Comparison of ENCODE assay signal across 8 cellular contexts in genomic region chr10:24209421-24209770, GRCh38. TPM values are rescaled to one million over a fixed set of nuclear protein-coding genes. Genes with fewer than 3 reads are reported as not detected.
DNase-seq lines count a peak whose midpoint lies in the region; ATAC-seq, FAIRE-seq and TF ChIP-seq lines count a peak whose summit lies in the region.

No MANE protein-coding gene starts in this region.

- peak overlapping the region; percentile 22 to 50; a peak in 3 of 4 replicates for H3K4me3 ChIP-seq in DND-41 (ENCODE audit: low read depth in 1 of 2, low read length in 2 of 2)
- no peak overlapping the region for H3K4me3 ChIP-seq in KMS-11 (IDR thresholded peaks at IDR 0.05; ENCODE audit: insufficient read depth, low read depth, low read length)
- peak overlapping the region; percentile 57 for H3K4me3 ChIP-seq in brain microvascular endothelial cell (ENCODE audit: low read depth, low read length)
- peak overlapping the region; percentile 10 to 75 (median 52) for H3K4me3 ChIP-seq in transverse colon

- no peak for TF ChIP-seq EP300 in transverse colon (IDR thresholded peaks at IDR 0.05; ENCODE audit: low read depth)

- H3K4me1 ChIP-seq in DND-41 (ENCODE audit: insufficient read depth, low read length): peaks cover 22% of the 10 kb centered on the region
- peaks cover 6% of the 10 kb centered on the region for H3K4me1 ChIP-seq in KMS-11 (ENCODE audit: low read depth, poor library complexity, severe bottlenecking)
- H3K4me1 ChIP-seq in transverse colon: peaks cover 16 to 37% (median 32%) of the 10 kb centered on the region in 4 donors

- intact Hi-C loops in transverse colon (cut with DNase I; ENCODE audit: low total_unique reads): no loop called here

- no peaks in the 10 kb centered on the region for H3K27me3 ChIP-seq in DND-41 (ENCODE audit: insufficient read depth, low read length, poor library complexity)
- H3K27me3 ChIP-seq in KMS-11 (ENCODE audit: insufficient read depth, low read depth): no peaks in the 10 kb centered on the region
- H3K27me3 ChIP-seq in brain microvascular endothelial cell (replicated peaks): no peaks in the 10 kb centered on the region
- no peaks in the 10 kb centered on the region for H3K27me3 ChIP-seq in transverse colon

- peak; percentile 23; the same call in 2 of the 3 replicates for ATAC-seq in DND-41 (ENCODE audit: insufficient read depth, low read depth)
- peak; percentile 41 for ATAC-seq in GM21447 (IDR thresholded peaks at IDR 0.05; ENCODE audit: unreplicated experiment)

- 0 to 1% methylated on average over 2 to 5 of the region's 5 CpGs for WGBS in transverse colon (ENCODE audit: low coverage in 1 of 2), 2 donors

- TF ChIP-seq CTCF in DND-41 (IDR thresholded peaks at IDR 0.05; ENCODE audit: borderline replicate concordance, extremely low read depth, low read length, poor library complexity, severe bottlenecking): no peak
- no peak for TF ChIP-seq CTCF in KMS-11 (conservative IDR thresholded peaks at IDR 0.05; ENCODE audit: low read depth, low read length)
- TF ChIP-seq CTCF in brain microvascular endothelial cell (IDR thresholded peaks at IDR 0.05; ENCODE audit: low read depth, low read length, missing control alignments): no peak
- no peak for TF ChIP-seq CTCF in transverse colon (IDR thresholded peaks at IDR 0.05)
- no peak for TF ChIP-seq CTCF in D721Med (IDR thresholded peaks at IDR 0.05; ENCODE audit: insufficient read depth, missing control alignments)

- FAIRE-seq in D721Med (lab: Jason Lieb, UNC): no peak

- H3K4me2 ChIP-seq in DND-41 (ENCODE audit: insufficient read depth, low read length) (peak overlapping the region; percentile 57), KMS-11 (peak overlapping the region; percentile 46; the same call in 1 of the 2 replicates)

- H4K20me1 ChIP-seq in DND-41 (ENCODE audit: insufficient read depth, low read length) (no peaks in the 10 kb centered on the region), KMS-11 (ENCODE audit: insufficient read depth) (no peaks in the 10 kb centered on the region)

- H3K9me3 ChIP-seq in DND-41 (ENCODE audit: insufficient read depth, low read length, severe bottlenecking) (no peaks in the 10 kb centered on the region), transverse colon (no peaks in the 10 kb centered on the region)

- TF ChIP-seq POLR2A in transverse colon (IDR thresholded peaks at IDR 0.05): no peak

- peak overlapping the region; percentile 51 for H3K9ac ChIP-seq in DND-41 (ENCODE audit: low read depth, low read length)
- peak overlapping the region; percentile 56 for H3K9ac ChIP-seq in KMS-11

- in situ Hi-C loops in brain microvascular endothelial cell (cut with HindIII; ENCODE audit: low pct_ligation_motif_present, low sequenced_read_pairs): no loop called here
- in situ Hi-C loops in transverse colon (cut with MboI; ENCODE audit: low pct_ligation_motif_present in 1 of 4, low pct_unique_long_range_greater_than_20kb in 1 of 4, low sequenced_read_pairs in 3 of 4): loop anchor here in 2 of 4 donors (25.0 kb wide), 2 partner anchors 303 to 897 kb away; no protein-coding TSS in a partner anchor

- H3K79me2 ChIP-seq in DND-41 (ENCODE audit: insufficient read depth, low read length): peaks cover 7% of the 10 kb centered on the region
- H3K79me2 ChIP-seq in KMS-11 (ENCODE audit: insufficient read depth, low read depth): no peaks in the 10 kb centered on the region

- H2AFZ ChIP-seq in DND-41 (ENCODE audit: low read depth, low read length) (peak overlapping the region; percentile 73), KMS-11 (ENCODE audit: low read depth) (peak overlapping the region; percentile 52)

- H3K36me3 ChIP-seq in DND-41 (ENCODE audit: insufficient read depth, low read length) (no peaks in the 10 kb centered on the region), KMS-11 (ENCODE audit: insufficient read depth) (no peaks in the 10 kb centered on the region), brain microvascular endothelial cell (replicated peaks) (no peaks in the 10 kb centered on the region), transverse colon (no peaks in the 10 kb centered on the region)

- DNase-seq in DND-41 (peak; percentile 11), brain microvascular endothelial cell (peak; percentile 32), medulla oblongata (ENCODE audit: extremely low spot score) (peak; percentile 17), transverse colon (no peak), middle frontal gyrus (ENCODE audit: extremely low spot score, low spot score) (no peak), D721Med (ENCODE audit: insufficient read length, low spot score) (no peak)

- H3K27ac ChIP-seq in DND-41 (ENCODE audit: low read length) (peak overlapping the region; percentile 65), KMS-11 (peak overlapping the region; percentile 46), brain microvascular endothelial cell (peak overlapping the region; percentile 52), transverse colon (peak overlapping the region; percentile 81 to 89 (median 87))

RNA-seq across cellular contexts. Expression of gene KIAA1217, which starts 0.5 kb away (rescaled TPM):
- 100 to 1,000 TPM in 1 of 4 donors, 10 to 100 TPM in 3; 56.5 to 175 (median 72.0) TPM for total RNA-seq in transverse colon

Comparison
In these comparisons a context has a peak if more than half of its experiments do, and no peak if none do; other contexts are left out.
1. DNase-seq: peak in DND-41 (single experiment), brain microvascular endothelial cell (single experiment) and medulla oblongata (single experiment); none in transverse colon (single experiment), middle frontal gyrus (single experiment) and D721Med (single experiment).
2. Peak in every context shown above with its lines, with median percentiles within 50 percentile points of each other: H3K27ac ChIP-seq.